Comparison of ENCODE assay signal across 8 cellular contexts in genomic region chr15:90419738-90420487, GRCh38. TPM values are rescaled to one million over a fixed set of nuclear protein-coding genes. Genes with fewer than 3 reads are reported as not detected.
DNase-seq lines count a peak whose midpoint lies in the region; ATAC-seq and TF ChIP-seq lines count a peak whose summit lies in the region.

No MANE protein-coding gene starts in this region.

- ATAC-seq in GM18505 (IDR thresholded peaks at IDR 0.05; ENCODE audit: unreplicated experiment) (peak; percentile 55), HG03280 (IDR thresholded peaks at IDR 0.05; ENCODE audit: unreplicated experiment) (peak; percentile 55)

- TF ChIP-seq CTCF in adrenal gland (IDR thresholded peaks at IDR 0.05): no peak

- TF ChIP-seq POLR2A in GM18505 (IDR thresholded peaks at IDR 0.05; ENCODE audit: borderline replicate concordance, extremely low read depth, insufficient read depth, insufficient read length) (no peak), adrenal gland (IDR thresholded peaks at IDR 0.05) (peak in 1 of 2 donors; percentile 23)

- no peak overlapping the region for H3K4me3 ChIP-seq in adrenal gland
- no peak overlapping the region for H3K4me3 ChIP-seq in thymus (ENCODE audit: low read length)

- H3K4me1 ChIP-seq in adrenal gland (replicated peaks in 1 of 2) (peaks cover 49 to 69% of the 10 kb centered on the region in 2 donors), thymus (ENCODE audit: control insufficient read depth, insufficient read depth, low read length) (no peaks in the 10 kb centered on the region)

- DNase-seq in adrenal gland (no peak), kidney glomerular epithelial cell (lab: John Stamatoyannopoulos, UW) (peak; percentile 55), 8988T (no peak), SHP77 (lab: John Stamatoyannopoulos, UW) (no peak)
- no peak for DNase-seq in central memory CD4-positive, alpha-beta T cell

- intact Hi-C loops in adrenal gland (cut with DNase I): no loop called here

- H3K9me3 ChIP-seq in adrenal gland (replicated peaks in 1 of 3): no peaks in the 10 kb centered on the region
- no peaks in the 10 kb centered on the region for H3K9me3 ChIP-seq in thymus (ENCODE audit: control insufficient read depth)

- H3K27me3 ChIP-seq in adrenal gland (no peaks in the 10 kb centered on the region), thymus (ENCODE audit: control insufficient read depth, insufficient read depth) (no peaks in the 10 kb centered on the region)

- 40 to 50% (median 42%) methylated on average over 7 of the region's 7 CpGs for WGBS in adrenal gland, 4 donors
- 89% methylated on average over 7 of the region's 7 CpGs for WGBS in thymus

- H3K27ac ChIP-seq in adrenal gland (peak overlapping the region in 4 of 5 donors; percentile 43 to 83 (median 65)), thymus (ENCODE audit: low read depth) (peak overlapping the region; percentile 82)

- H3K36me3 ChIP-seq in adrenal gland (replicated peaks in 1 of 2) (no peaks in the 10 kb centered on the region), thymus (ENCODE audit: control insufficient read depth, insufficient read depth) (no peaks in the 10 kb centered on the region)

RNA-seq across cellular contexts. Expression of gene IQGAP1, which starts 31.9 kb away (rescaled TPM):
- total RNA-seq in adrenal gland: 100 to 1,000 TPM; 122 to 261 (median 162) TPM
- polyA plus RNA-seq in adrenal gland: 100 to 1,000 TPM in 1 of 3 donors, 10 to 100 TPM in 2; 34.3 to 195 (median 57.7) TPM
- 144 TPM for polyA plus RNA-seq in thymus
